Comparison of ENCODE assay signal across 1 cellular context in genomic region chr3:195887670-195888069, GRCh38.
TF ChIP-seq lines count a peak whose summit lies in the region.

No MANE protein-coding gene starts in this region.

TF ChIP-seq in H1, 55 proteins besides CTCF, POLR2A, EP300 and RAD21 (continued from another document):
- TF ChIP-seq CHD7 (IDR thresholded peaks at IDR 0.05; ENCODE audit: insufficient replicate concordance, low read length) = no peak
- TF ChIP-seq TCF12 (IDR thresholded peaks at IDR 0.05; ENCODE audit: low read depth, low read length) = no peak
- no peak for TF ChIP-seq GABPA (IDR thresholded peaks at IDR 0.05; ENCODE audit: borderline replicate concordance, insufficient read depth, low read length)
- no peak for TF ChIP-seq CREB1 (IDR thresholded peaks at IDR 0.05)
- no peak for TF ChIP-seq RFX5 (IDR thresholded peaks at IDR 0.05; ENCODE audit: borderline replicate concordance, low read depth, low read length)
